8 cellular contexts compared by ENCODE assay signal in the genomic region with DNA sequence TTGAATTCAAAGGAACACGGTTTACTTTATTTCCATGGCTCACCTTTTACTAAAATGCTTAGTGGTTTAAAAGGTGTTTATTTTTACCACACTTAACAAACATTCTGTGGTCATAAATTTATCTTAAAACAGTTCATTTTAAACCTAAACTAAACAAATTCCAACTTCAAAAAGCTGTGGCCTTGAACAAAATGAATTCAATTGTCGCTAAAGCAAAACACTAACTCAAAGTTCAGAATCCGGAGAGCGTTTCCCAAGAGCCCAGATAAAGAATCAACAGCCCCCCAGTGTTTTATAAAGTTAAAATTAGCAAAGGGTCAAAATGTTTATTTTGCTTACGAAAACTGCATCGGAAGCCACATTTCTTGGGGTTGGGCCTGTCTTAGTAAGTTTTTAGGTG. TPM values are rescaled to one million over a fixed set of nuclear protein-coding genes. Genes with fewer than 3 reads are reported as not detected.
A peak's percentile ranks its signal among the peaks of the same experiment; 100 is the strongest.
DNase-seq lines count a peak whose midpoint lies in the region; ATAC-seq and TF ChIP-seq lines count a peak whose summit lies in the region.

No MANE protein-coding gene starts in this region.

- peak overlapping the region; percentile 97 for H3K9ac ChIP-seq in NT2/D1 (ENCODE audit: insufficient read length, low read depth)

- H3K27me3 ChIP-seq in CD8-positive, alpha-beta T cell (ENCODE audit: insufficient read depth, low read length), result no peaks in the 10 kb centered on the region
- H3K27me3 ChIP-seq in NT2/D1 (ENCODE audit: insufficient read depth, insufficient read length) (no peaks in the 10 kb centered on the region), neutrophil (no peaks in the 10 kb centered on the region)

- POLR2A ChIA-PET in CD8-positive, alpha-beta T cell (lab: Charles Lee), result no interaction called here

- H3K36me3 ChIP-seq in CD8-positive, alpha-beta T cell (ENCODE audit: insufficient read depth, low read length), result peaks cover 6% of the 10 kb centered on the region
- H3K36me3 ChIP-seq in NT2/D1 (ENCODE audit: insufficient read depth, insufficient read length, low read length) (peaks cover 27% of the 10 kb centered on the region), neutrophil (peaks cover 5% of the 10 kb centered on the region)

- H3K27ac Mint-ChIP-seq in CD8-positive, alpha-beta T cell, result peak overlapping the region; percentile 99
- H3K27ac Mint-ChIP-seq in endothelial cell (ENCODE audit: unreplicated experiment), result peak overlapping the region; percentile 100

- CTCF ChIA-PET in CD8-positive, alpha-beta T cell (lab: Charles Lee), result interaction anchor here (1.4 kb wide), 1 partner anchor 263 kb away, joined by 3 read pairs; no protein-coding TSS in a partner anchor

- peaks cover 37% of the 10 kb centered on the region for H3K4me1 Mint-ChIP-seq in CD8-positive, alpha-beta T cell (ENCODE audit: low read depth)
- H3K4me1 Mint-ChIP-seq in endothelial cell (ENCODE audit: unreplicated experiment), result peaks cover 12% of the 10 kb centered on the region

- no peak for ATAC-seq in CD8-positive, alpha-beta T cell
- ATAC-seq in HG02642 (IDR thresholded peaks at IDR 0.05; ENCODE audit: poor library complexity, unreplicated experiment) (no peak), GM19035 (IDR thresholded peaks at IDR 0.05; ENCODE audit: unreplicated experiment) (no peak)

- no peak for DNase-seq in CD8-positive, alpha-beta T cell
- DNase-seq in NT2/D1 (ENCODE audit: low read depth, low spot score) (no peak), endothelial cell (ENCODE audit: low spot score) (no peak), OCI-M2 (lab: John Stamatoyannopoulos, UW; ENCODE audit: unreplicated experiment) (no peak), SKM-1 treated with dmso at 0.1 percent for 144 hours (lab: John Stamatoyannopoulos, UW; ENCODE audit: unreplicated experiment) (no peak)

- no peak for TF ChIP-seq CTCF in CD8-positive, alpha-beta T cell (IDR thresholded peaks at IDR 0.05)
- TF ChIP-seq CTCF in endothelial cell (IDR thresholded peaks at IDR 0.05; ENCODE audit: unreplicated experiment), result no peak
- no peak for TF ChIP-seq CTCF in neutrophil (IDR thresholded peaks at IDR 0.05)

- H3K36me3 Mint-ChIP-seq in CD8-positive, alpha-beta T cell, result peaks cover 25% of the 10 kb centered on the region
- H3K36me3 Mint-ChIP-seq in endothelial cell (ENCODE audit: low read depth, unreplicated experiment), result peaks cover 18% of the 10 kb centered on the region

- H3K4me3 ChIP-seq in CD8-positive, alpha-beta T cell (ENCODE audit: low read depth, low read length), result peak overlapping the region; percentile 79
- peak overlapping the region; percentile 96 for H3K4me3 ChIP-seq in NT2/D1 (ENCODE audit: insufficient read length, low read depth)
- peak overlapping the region; percentile 75 to 88 for H3K4me3 ChIP-seq in neutrophil (ENCODE audit: low read depth in 1 of 2, low read length in 1 of 2)

- H3K27me3 Mint-ChIP-seq in CD8-positive, alpha-beta T cell (ENCODE audit: low read depth), result no peaks in the 10 kb centered on the region
- H3K27me3 Mint-ChIP-seq in endothelial cell (ENCODE audit: unreplicated experiment), result peaks cover 12% of the 10 kb centered on the region

- no peaks in the 10 kb centered on the region for H3K9me3 ChIP-seq in CD8-positive, alpha-beta T cell (ENCODE audit: low read length)
- no peaks in the 10 kb centered on the region for H3K9me3 ChIP-seq in NT2/D1 (ENCODE audit: insufficient read depth, low read length)
- H3K9me3 ChIP-seq in neutrophil, result no peaks in the 10 kb centered on the region

- H3K4me1 ChIP-seq in CD8-positive, alpha-beta T cell (ENCODE audit: insufficient read depth, low read length), result peaks cover 35% of the 10 kb centered on the region
- H3K4me1 ChIP-seq in NT2/D1 (ENCODE audit: insufficient read depth, insufficient read length), result peaks cover 4% of the 10 kb centered on the region
- peaks cover 30 to 40% of the 10 kb centered on the region in 2 experiments for H3K4me1 ChIP-seq in neutrophil (ENCODE audit: control insufficient read depth in 1 of 2, insufficient read depth in 1 of 2, low read depth in 1 of 2, low read length in 1 of 2)

- peak overlapping the region; percentile 83 for H3K27ac ChIP-seq in CD8-positive, alpha-beta T cell (ENCODE audit: low read depth, low read length)
- peak overlapping the region; percentile 90 for H3K27ac ChIP-seq in neutrophil

- H3K4me3 Mint-ChIP-seq in CD8-positive, alpha-beta T cell, result peak overlapping the region; percentile 97
- peak overlapping the region; percentile 99 for H3K4me3 Mint-ChIP-seq in endothelial cell (ENCODE audit: unreplicated experiment)

- no peaks in the 10 kb centered on the region for H3K9me3 Mint-ChIP-seq in CD8-positive, alpha-beta T cell
- no peaks in the 10 kb centered on the region for H3K9me3 Mint-ChIP-seq in endothelial cell (ENCODE audit: unreplicated experiment)

- intact Hi-C loops in CD8-positive, alpha-beta T cell (cut with DNase I, micrococcal nuclease), result loop anchor here (2.0 to 10.0 kb wide), 5 partner anchors 37 to 581 kb away; partner anchors contain the start of genes LAPTM5 (in 1 of the 2), PEF1 (in 1 of the 2), SNRNP40 (in 1 of the 2) and ZCCHC17 (in 1 of the 2)

RNA-seq across cellular contexts. Expression of gene PUM1, which starts 1.4 kb away (rescaled TPM):
- 100 to 1,000 TPM; 190 to 191 TPM for total RNA-seq in CD8-positive, alpha-beta T cell
- 135 TPM for total RNA-seq in endothelial cell (ENCODE audit: unreplicated experiment)
